ENCODE assay signal across 29 cellular contexts in genomic region chr7:136020556-136020955, GRCh38.
"Had no signal": no experiment of that assay in that cellular context is flagged by ENCODE, and none has a peak within 500 bp of the region (broad histone marks: within the 10 kb centered on the region; RNA-seq: fewer than 3 reads in every experiment).

No MANE protein-coding gene starts in this region.

- FAIRE-seq: RCC 7860 had no signal

- H3K27ac ChIP-seq: KMS-11, PC-9, RWPE1, SJCRH30, SK-N-MC had no signal

- H3K4me3 ChIP-seq: PC-9, SJCRH30, SK-N-MC had no signal

- H3K4me2 ChIP-seq: KMS-11, PC-9 had no signal

- DNase-seq: Karpas-422, MM.1S, MV-4-11, NCI-H1092, NCI-H1105, NCI-H1417 treated with DMSO at 0.1 percent for 48 hours, NCI-H1436 treated with DMSO at 0.1 percent for 48 hours, NCI-H1694 treated with DMSO at 0.1 percent for 48 hours, NCI-H187 treated with DMSO at 0.1 percent for 48 hours, NCI-H2029, NCI-H2081, NCI-H2171 treated with DMSO at 0.1 percent for 48 hours, NCI-H345, NCI-H446, NCI-H510A treated with DMSO at 0.1 percent for 48 hours, NCI-H524 treated with DMSO at 0.1 percent for 48 hours, NCI-H526 treated with DMSO at 0.1 percent for 48 hours, NCI-H774, PC-9, SHP77, SIG-M5, SJCRH30 had no signal

- H3K9me3 ChIP-seq: SJCRH30 had no signal

- H3K4me1 ChIP-seq: SJCRH30 had no signal

- H2AFZ ChIP-seq: PC-9 had no signal

- H3K36me3 ChIP-seq: SJCRH30 had no signal

- ATAC-seq: Panc1, Right ventricle myocardium inferior, SK-N-SH treated with all-trans-retinoic acid at 6 μM for 48 hours had no signal

- H3K27me3 ChIP-seq: SJCRH30 had no signal

- H3K9ac ChIP-seq: KMS-11 had no signal
